Comparison of ENCODE assay signal across 21 cellular contexts in the genomic region with DNA sequence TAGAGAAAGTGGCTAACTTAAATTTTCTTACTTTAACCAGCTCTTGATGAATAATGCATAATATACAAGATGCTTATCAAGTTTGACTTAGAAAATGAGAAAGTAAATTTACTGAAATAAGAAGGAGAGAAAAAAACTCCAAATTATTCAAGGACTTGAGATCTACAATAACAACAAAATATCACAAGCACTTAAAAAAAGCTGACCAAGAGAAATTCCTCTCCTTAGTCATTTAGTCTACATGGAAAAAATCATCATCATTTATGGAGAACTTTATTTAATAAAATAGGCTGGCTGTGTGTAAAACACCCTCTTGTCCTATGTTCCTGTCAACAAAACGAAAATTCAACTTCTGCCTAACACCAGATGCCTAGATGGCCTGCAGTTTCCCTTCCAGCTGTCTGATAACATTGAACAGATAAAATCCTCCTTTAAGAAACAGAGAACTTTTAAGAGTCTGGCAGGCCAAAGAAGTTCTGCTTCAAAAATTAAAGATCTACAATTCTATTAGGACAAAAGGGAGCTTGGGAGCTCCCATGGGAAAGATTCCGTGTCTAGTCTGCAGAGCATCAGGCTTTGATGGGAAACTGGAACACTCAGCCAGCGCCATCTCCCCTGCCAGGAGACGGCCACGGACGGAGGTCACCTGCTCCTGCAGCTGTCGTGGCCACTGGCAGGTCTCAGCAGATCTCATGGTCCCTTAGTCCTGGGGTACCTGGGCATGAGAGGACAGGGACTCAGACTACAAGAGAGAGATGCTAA. TPM values are rescaled to one million over a fixed set of nuclear protein-coding genes. Genes with fewer than 3 reads are reported as not detected.
A peak's percentile ranks its signal among the peaks of the same experiment; 100 is the strongest.
DNase-seq lines count a peak whose midpoint lies in the region; TF ChIP-seq lines count a peak whose summit lies in the region.
"Had no signal": no experiment of that assay in that cellular context is flagged by ENCODE, and none has a peak within 500 bp of the region (broad histone marks: within the 10 kb centered on the region; RNA-seq: fewer than 3 reads in every experiment).

No MANE protein-coding gene starts in this region.

- H3K27me3 Mint-ChIP-seq in progenitor cell of endocrine pancreas: peaks cover 24% of the 10 kb centered on the region

- H3K27me3 ChIP-seq in cardiac muscle cell: no peaks in the 10 kb centered on the region
- no peaks in the 10 kb centered on the region for H3K27me3 ChIP-seq in right atrium auricular region
- no peaks in the 10 kb centered on the region for H3K27me3 ChIP-seq in muscle layer of colon (ENCODE audit: control insufficient read depth in 1 of 2, insufficient read depth in 2 of 2, low read length in 2 of 2)
- H3K27me3 ChIP-seq: body of pancreas had no signal

- no peak overlapping the region for H3K4me3 ChIP-seq in cardiac muscle cell
- no peak overlapping the region for H3K4me3 ChIP-seq in right atrium auricular region
- no peak overlapping the region for H3K4me3 ChIP-seq in muscle layer of colon (ENCODE audit: low read depth in 1 of 2, low read length in 2 of 2)
- H3K4me3 ChIP-seq: body of pancreas, psoas muscle had no signal

- H3K4me3 Mint-ChIP-seq in progenitor cell of endocrine pancreas (ENCODE audit: low read depth): no peak overlapping the region
- H3K4me3 Mint-ChIP-seq: activated CD4-positive, alpha-beta T cell treated with anti-CD3 and anti-CD28 coated beads, Interleukin-2, amount 10 ng/mL, durations not matched to agents 7 days and 5 days; activated naive CD8-positive, alpha-beta T cell treated with anti-CD3 and anti-CD28 coated beads, Interleukin-2, amount 10 ng/mL, durations not matched to agents 7 days and 5 days; neural crest cell had no signal

- H3K4me1 Mint-ChIP-seq in progenitor cell of endocrine pancreas (ENCODE audit: low read depth): peaks cover 1% of the 10 kb centered on the region
- H3K4me1 Mint-ChIP-seq: activated CD4-positive, alpha-beta T cell treated with anti-CD3 and anti-CD28 coated beads, Interleukin-2, amount 10 ng/mL, durations not matched to agents 7 days and 5 days; activated naive CD8-positive, alpha-beta T cell treated with anti-CD3 and anti-CD28 coated beads, Interleukin-2, amount 10 ng/mL, durations not matched to agents 7 days and 5 days had no signal

- H3K27ac ChIP-seq in cardiac muscle cell (peak overlapping the region; percentile 70), right atrium auricular region (no peak overlapping the region), muscle layer of colon (ENCODE audit: low read depth, low read length) (peak overlapping the region; percentile 85)
- H3K27ac ChIP-seq: body of pancreas, psoas muscle had no signal

- no peak overlapping the region for H3K9ac ChIP-seq in muscle layer of colon (ENCODE audit: low read length)

- DNase-seq in cardiac muscle cell (ENCODE audit: low read depth in 1 of 2, low spot score in 1 of 2): no peak
- no peak for DNase-seq in right atrium auricular region (ENCODE audit: low spot score)
- peak; percentile 42 for DNase-seq in ecto neural progenitor cell (ENCODE audit: low spot score)
- DNase-seq in iPS-NIHi7 (ENCODE audit: extremely low spot score): no peak
- DNase-seq in NCI-H748 treated with DMSO at 0.1 percent for 48 hours (lab: John Stamatoyannopoulos, UW): no peak
- no peak for DNase-seq in progenitor cell of endocrine pancreas (ENCODE audit: low spot score, unreplicated experiment)
- DNase-seq in NCI-H1048 (lab: John Stamatoyannopoulos, UW): no peak
- DNase-seq: activated CD4-positive, alpha-beta T cell treated with anti-CD3 and anti-CD28 coated beads, Interleukin-2, amount 10 ng/mL, durations not matched to agents 7 days and 5 days; activated naive CD8-positive, alpha-beta T cell treated with anti-CD3 and anti-CD28 coated beads, Interleukin-2, amount 10 ng/mL, durations not matched to agents 7 days and 5 days; C1 segment of cervical spinal cord; cortex of kidney; hippocampal formation; NCI-H1417; NCI-H526; psoas muscle; stimulated activated CD8-positive, alpha-beta memory T cell treated with anti-CD3 and anti-CD28 coated beads, Interleukin-4, amount 100 ng/mL, for 48 hours; T-helper 1 cell had no signal

- no peaks in the 10 kb centered on the region for H3K36me3 Mint-ChIP-seq in progenitor cell of endocrine pancreas (ENCODE audit: insufficient read depth)
- H3K36me3 Mint-ChIP-seq: activated naive CD8-positive, alpha-beta T cell treated with anti-CD3 and anti-CD28 coated beads, Interleukin-2, amount 10 ng/mL, durations not matched to agents 7 days and 5 days had no signal

- H3K9me3 ChIP-seq in cardiac muscle cell (ENCODE audit: low read depth): no peaks in the 10 kb centered on the region
- H3K9me3 ChIP-seq in right atrium auricular region: no peaks in the 10 kb centered on the region
- H3K9me3 ChIP-seq in muscle layer of colon (ENCODE audit: low read length): no peaks in the 10 kb centered on the region
- H3K9me3 ChIP-seq: body of pancreas, psoas muscle had no signal

- no peaks in the 10 kb centered on the region for H3K36me3 ChIP-seq in cardiac muscle cell
- H3K36me3 ChIP-seq in right atrium auricular region: no peaks in the 10 kb centered on the region
- no peaks in the 10 kb centered on the region for H3K36me3 ChIP-seq in muscle layer of colon (ENCODE audit: insufficient read depth, low read length)

- peaks cover 26% of the 10 kb centered on the region for H3K4me1 ChIP-seq in cardiac muscle cell (ENCODE audit: low read depth)
- peaks cover 0 to 10% of the 10 kb centered on the region in 2 donors for H3K4me1 ChIP-seq in right atrium auricular region
- peaks cover 29% of the 10 kb centered on the region for H3K4me1 ChIP-seq in muscle layer of colon (ENCODE audit: insufficient read depth, low read length)
- H3K4me1 ChIP-seq: body of pancreas, psoas muscle had no signal

- H3K9me3 Mint-ChIP-seq in progenitor cell of endocrine pancreas (ENCODE audit: low read depth): no peaks in the 10 kb centered on the region
- H3K9me3 Mint-ChIP-seq: activated CD4-positive, alpha-beta T cell treated with anti-CD3 and anti-CD28 coated beads, Interleukin-2, amount 10 ng/mL, durations not matched to agents 7 days and 5 days; activated T-helper 2 cell treated with anti-CD3 and anti-CD28 coated beads, Interferon-gamma antibody, Interleukin-2, Interleukin-4, amounts not matched to agents 10 μg/mL and 5 μg/mL and 100 μg/mL, durations not matched to agents 14 hours and 24 hours and 36 hours; neural crest cell had no signal

- TF ChIP-seq CTCF in cardiac muscle cell (IDR thresholded peaks at IDR 0.05; ENCODE audit: low read depth, low read length) (no peak), right atrium auricular region (IDR thresholded peaks at IDR 0.05) (no peak), progenitor cell of endocrine pancreas (IDR thresholded peaks at IDR 0.05; ENCODE audit: unreplicated experiment) (no peak)

- no peak overlapping the region for H3K27ac Mint-ChIP-seq in progenitor cell of endocrine pancreas
- H3K27ac Mint-ChIP-seq: activated CD4-positive, alpha-beta T cell treated with anti-CD3 and anti-CD28 coated beads, Interleukin-2, amount 10 ng/mL, durations not matched to agents 7 days and 5 days; activated naive CD8-positive, alpha-beta T cell treated with anti-CD3 and anti-CD28 coated beads, Interleukin-2, amount 10 ng/mL, durations not matched to agents 7 days and 5 days; activated T-helper 2 cell treated with anti-CD3 and anti-CD28 coated beads, Interferon-gamma antibody, Interleukin-2, Interleukin-4, amounts not matched to agents 10 μg/mL and 5 μg/mL and 100 μg/mL, durations not matched to agents 14 hours and 24 hours and 36 hours had no signal

RNA-seq across cellular contexts. Expression of gene ATP11A, which starts 37.9 kb away (rescaled TPM):
- total RNA-seq in cardiac muscle cell (25.2 and 42.9 TPM in 2 replicates), right atrium auricular region (10 to 100 TPM; 31.8 to 48.6 TPM), progenitor cell of endocrine pancreas (100 and 109 TPM in 2 replicates)
- 38.0 and 55.7 TPM in 2 replicates for polyA plus RNA-seq in cardiac muscle cell

Comparison
In these comparisons a context has a peak if more than half of its experiments do, and no peak if none do; other contexts are left out.
1. H3K27ac ChIP-seq: peak in cardiac muscle cell (single experiment) and muscle layer of colon (single experiment); none in right atrium auricular region (0 of 2).